21 cellular contexts compared by ENCODE assay signal in genomic region chr1:206551296-206551984, GRCh38. TPM values are rescaled to one million over a fixed set of nuclear protein-coding genes. Genes with fewer than 3 reads are reported as not detected.
A peak's percentile ranks its signal among the peaks of the same experiment; 100 is the strongest.
DNase-seq lines count a peak whose midpoint lies in the region; ATAC-seq and TF ChIP-seq lines count a peak whose summit lies in the region.
"Had no signal": no experiment of that assay in that cellular context is flagged by ENCODE, and none has a peak within 500 bp of the region (broad histone marks: within the 10 kb centered on the region; RNA-seq: fewer than 3 reads in every experiment).

No MANE protein-coding gene starts in this region.

- peaks cover 6% of the 10 kb centered on the region for H3K36me3 Mint-ChIP-seq in activated CD4-positive, alpha-beta T cell treated with anti-CD3 and anti-CD28 coated beads, Interleukin-2, amount 10 ng/mL, durations not matched to agents 24 days and 14 days (ENCODE audit: low read depth)
- peaks cover 4% of the 10 kb centered on the region for H3K36me3 Mint-ChIP-seq in CD4-positive, alpha-beta T cell (ENCODE audit: low read depth)
- H3K36me3 Mint-ChIP-seq in activated CD8-positive, alpha-beta T cell treated with anti-CD3 and anti-CD28 coated beads, Interleukin-2, amount 10 ng/mL, durations not matched to agents 7 days and 5 days (ENCODE audit: low read depth) = peaks cover 2% of the 10 kb centered on the region
- H3K36me3 Mint-ChIP-seq in naive thymus-derived CD4-positive, alpha-beta T cell = peaks cover 0 to 5% (median 0%) of the 10 kb centered on the region in 5 donors
- H3K36me3 Mint-ChIP-seq: mesothelial cell of epicardium had no signal

- no peaks in the 10 kb centered on the region for H3K9me3 ChIP-seq in CD4-positive, alpha-beta T cell (ENCODE audit: control insufficient read depth, low read length)
- no peaks in the 10 kb centered on the region for H3K9me3 ChIP-seq in naive thymus-derived CD4-positive, alpha-beta T cell (ENCODE audit: control insufficient read depth in 2 of 3, low read length in 3 of 3)
- H3K9me3 ChIP-seq: A549, breast epithelium, prostate gland, vagina had no signal

- DNase-seq in activated CD4-positive, alpha-beta T cell treated with anti-CD3 and anti-CD28 coated beads, Interleukin-2, amount 10 ng/mL, durations not matched to agents 24 days and 14 days = no peak
- DNase-seq in activated CD4-positive, alpha-beta T cell treated with anti-CD3 and anti-CD28 coated beads for 48 hours = no peak
- no peak for DNase-seq in CD4-positive, alpha-beta T cell
- DNase-seq in activated CD8-positive, alpha-beta T cell treated with anti-CD3 and anti-CD28 coated beads, Interleukin-2, amount 10 ng/mL, durations not matched to agents 7 days and 5 days = no peak
- DNase-seq in naive thymus-derived CD4-positive, alpha-beta T cell = no peak
- no peak for DNase-seq in GOT3 (lab: John Stamatoyannopoulos, UW)
- DNase-seq in NCI-H2081 (lab: John Stamatoyannopoulos, UW) = no peak
- DNase-seq: dermis blood vessel endothelial cell, foreskin keratinocyte, H9, SIG-M5, substantia nigra had no signal

- intact Hi-C loops in activated CD4-positive, alpha-beta T cell treated with anti-CD3 and anti-CD28 coated beads, Interleukin-2, amount 10 ng/mL, durations not matched to agents 24 days and 14 days (cut with micrococcal nuclease) = no loop called here
- intact Hi-C loops in CD4-positive, alpha-beta T cell (cut with DNase I, micrococcal nuclease) = no loop called here
- intact Hi-C loops in naive thymus-derived CD4-positive, alpha-beta T cell (cut with micrococcal nuclease) = no loop called here

- no peak for ATAC-seq in CD4-positive, alpha-beta T cell (ENCODE audit: poor library complexity)
- ATAC-seq in activated CD8-positive, alpha-beta T cell treated with anti-CD3 and anti-CD28 coated beads, Interleukin-2, amount 10 ng/mL, durations not matched to agents 7 days and 5 days = no peak
- ATAC-seq in naive thymus-derived CD4-positive, alpha-beta T cell = no peak
- no peak for ATAC-seq in GM21515 (IDR thresholded peaks at IDR 0.05; ENCODE audit: unreplicated experiment)
- ATAC-seq: foreskin keratinocyte had no signal

- H3K4me3 Mint-ChIP-seq in activated CD4-positive, alpha-beta T cell treated with anti-CD3 and anti-CD28 coated beads, Interleukin-2, amount 10 ng/mL, durations not matched to agents 24 days and 14 days = no peak overlapping the region
- H3K4me3 Mint-ChIP-seq in CD4-positive, alpha-beta T cell = no peak overlapping the region
- peak overlapping the region; percentile 1 for H3K4me3 Mint-ChIP-seq in activated CD8-positive, alpha-beta T cell treated with anti-CD3 and anti-CD28 coated beads, Interleukin-2, amount 10 ng/mL, durations not matched to agents 7 days and 5 days
- H3K4me3 Mint-ChIP-seq in naive thymus-derived CD4-positive, alpha-beta T cell = peak overlapping the region in 3 of 10 donors; percentile 71 to 81 (median 78)
- H3K4me3 Mint-ChIP-seq: H9, mesothelial cell of epicardium, neural crest cell had no signal

- TF ChIP-seq CTCF in CD4-positive, alpha-beta T cell (IDR thresholded peaks at IDR 0.05) = no peak

- H3K36me3 ChIP-seq in naive thymus-derived CD4-positive, alpha-beta T cell (ENCODE audit: control insufficient read depth in 2 of 3, insufficient read depth in 3 of 3, low read length in 3 of 3) = no peaks in the 10 kb centered on the region
- H3K36me3 ChIP-seq: breast epithelium, prostate gland, vagina had no signal

- H3K9me3 Mint-ChIP-seq in activated CD4-positive, alpha-beta T cell treated with anti-CD3 and anti-CD28 coated beads, Interleukin-2, amount 10 ng/mL, durations not matched to agents 24 days and 14 days = no peaks in the 10 kb centered on the region
- H3K9me3 Mint-ChIP-seq in CD4-positive, alpha-beta T cell = no peaks in the 10 kb centered on the region
- H3K9me3 Mint-ChIP-seq in activated CD8-positive, alpha-beta T cell treated with anti-CD3 and anti-CD28 coated beads, Interleukin-2, amount 10 ng/mL, durations not matched to agents 7 days and 5 days (ENCODE audit: insufficient read depth) = no peaks in the 10 kb centered on the region
- no peaks in the 10 kb centered on the region for H3K9me3 Mint-ChIP-seq in naive thymus-derived CD4-positive, alpha-beta T cell
- H3K9me3 Mint-ChIP-seq: H9, mesothelial cell of epicardium, neural crest cell had no signal

- POLR2A ChIA-PET in CD4-positive, alpha-beta T cell (lab: Charles Lee) = interaction anchor here (0.6 to 3.1 kb wide), 14 partner anchors 9 to 370 kb away, joined by 3 to 93 read pairs (median 8); partner anchors contain the start of genes FAM72A, FCMR and SRGAP2
- POLR2A ChIA-PET in activated CD8-positive, alpha-beta T cell treated with anti-CD3 and anti-CD28 coated beads, Interleukin-2, amount 10 ng/mL, durations not matched to agents 7 days and 5 days (lab: Charles Lee) = interaction anchor here (1.0 to 11.9 kb wide), 10 partner anchors 9 to 82 kb away, joined by 3 to 276 read pairs (median 6); partner anchors contain the start of gene IKBKE
- POLR2A ChIA-PET in naive thymus-derived CD4-positive, alpha-beta T cell (lab: Charles Lee) = interaction anchor here (0.9 to 22.2 kb wide), 4 partner anchors 22 to 88 kb away, joined by 3 to 722 read pairs (median 4); partner anchors contain the start of genes EIF2D and IKBKE

- peak overlapping the region; percentile 81 for H3K27ac ChIP-seq in CD4-positive, alpha-beta T cell (ENCODE audit: low read depth, low read length)
- peak overlapping the region; percentile 69 for H3K27ac ChIP-seq in naive thymus-derived CD4-positive, alpha-beta T cell (ENCODE audit: low read depth, low read length)
- H3K27ac ChIP-seq: A549, breast epithelium, C4-2B, foreskin keratinocyte, prostate gland, vagina had no signal

- peak overlapping the region; percentile 93 for H3K27ac Mint-ChIP-seq in activated CD4-positive, alpha-beta T cell treated with anti-CD3 and anti-CD28 coated beads, Interleukin-2, amount 10 ng/mL, durations not matched to agents 24 days and 14 days
- peak overlapping the region; percentile 86 for H3K27ac Mint-ChIP-seq in CD4-positive, alpha-beta T cell
- H3K27ac Mint-ChIP-seq in activated CD8-positive, alpha-beta T cell treated with anti-CD3 and anti-CD28 coated beads, Interleukin-2, amount 10 ng/mL, durations not matched to agents 7 days and 5 days = peak overlapping the region; percentile 97
- peak overlapping the region; percentile 86 to 98 (median 92) for H3K27ac Mint-ChIP-seq in naive thymus-derived CD4-positive, alpha-beta T cell
- H3K27ac Mint-ChIP-seq: H9, mesothelial cell of epicardium had no signal

- CTCF ChIA-PET in CD4-positive, alpha-beta T cell (lab: Charles Lee) = interaction anchor here (0.9 to 15.8 kb wide), 14 partner anchors 12 to 431 kb away, joined by 3 to 236 read pairs (median 5); partner anchors contain the start of gene EIF2D
- CTCF ChIA-PET in activated CD8-positive, alpha-beta T cell treated with anti-CD3 and anti-CD28 coated beads, Interleukin-2, amount 10 ng/mL, durations not matched to agents 7 days and 5 days (lab: Charles Lee) = interaction anchor here (0.6 to 23.3 kb wide), 22 partner anchors 8 to 354 kb away, joined by 3 to 728 read pairs (median 5); partner anchors contain the start of genes EIF2D and IKBKE
- CTCF ChIA-PET in naive thymus-derived CD4-positive, alpha-beta T cell (lab: Charles Lee) = interaction anchor here (0.6 to 20.4 kb wide), 15 partner anchors 9 to 887 kb away, joined by 3 to 424 read pairs (median 4); partner anchors contain the start of genes EIF2D and IKBKE

- peaks cover 55% of the 10 kb centered on the region for H3K4me1 Mint-ChIP-seq in activated CD4-positive, alpha-beta T cell treated with anti-CD3 and anti-CD28 coated beads, Interleukin-2, amount 10 ng/mL, durations not matched to agents 24 days and 14 days
- H3K4me1 Mint-ChIP-seq in CD4-positive, alpha-beta T cell (ENCODE audit: low read depth) = peaks cover 61% of the 10 kb centered on the region
- H3K4me1 Mint-ChIP-seq in activated CD8-positive, alpha-beta T cell treated with anti-CD3 and anti-CD28 coated beads, Interleukin-2, amount 10 ng/mL, durations not matched to agents 7 days and 5 days (ENCODE audit: low read depth) = peaks cover 63% of the 10 kb centered on the region
- H3K4me1 Mint-ChIP-seq in naive thymus-derived CD4-positive, alpha-beta T cell = peaks cover 44 to 72% (median 53%) of the 10 kb centered on the region in 7 donors

- peaks cover 49 to 50% of the 10 kb centered on the region in 2 donors for H3K4me1 ChIP-seq in naive thymus-derived CD4-positive, alpha-beta T cell (ENCODE audit: control insufficient read depth in 2 of 2, insufficient read depth in 2 of 2, low read length in 2 of 2)
- H3K4me1 ChIP-seq: prostate gland had no signal

- no peak overlapping the region for H3K4me3 ChIP-seq in naive thymus-derived CD4-positive, alpha-beta T cell (ENCODE audit: low read length)
- H3K4me3 ChIP-seq: A549, breast epithelium, prostate gland, smooth muscle cell, vagina had no signal

- no peaks in the 10 kb centered on the region for H3K27me3 ChIP-seq in CD4-positive, alpha-beta T cell (ENCODE audit: control insufficient read depth, insufficient read depth, low read length)
- H3K27me3 ChIP-seq in naive thymus-derived CD4-positive, alpha-beta T cell (ENCODE audit: control insufficient read depth in 2 of 2, insufficient read depth in 2 of 2, low read length in 2 of 2) = no peaks in the 10 kb centered on the region
- H3K27me3 ChIP-seq: breast epithelium, vagina had no signal

- no peaks in the 10 kb centered on the region for H3K27me3 Mint-ChIP-seq in activated CD4-positive, alpha-beta T cell treated with anti-CD3 and anti-CD28 coated beads, Interleukin-2, amount 10 ng/mL, durations not matched to agents 24 days and 14 days
- H3K27me3 Mint-ChIP-seq in CD4-positive, alpha-beta T cell = no peaks in the 10 kb centered on the region
- H3K27me3 Mint-ChIP-seq in activated CD8-positive, alpha-beta T cell treated with anti-CD3 and anti-CD28 coated beads, Interleukin-2, amount 10 ng/mL, durations not matched to agents 7 days and 5 days (ENCODE audit: low read depth) = no peaks in the 10 kb centered on the region
- H3K27me3 Mint-ChIP-seq in naive thymus-derived CD4-positive, alpha-beta T cell = no peaks in the 10 kb centered on the region

RNA-seq across cellular contexts. Expression of gene RASSF5, which starts 44.1 kb away (rescaled TPM):
- total RNA-seq in activated CD4-positive, alpha-beta T cell treated with anti-CD3 and anti-CD28 coated beads, Interleukin-2, amount 10 ng/mL, durations not matched to agents 24 days and 14 days = 193 and 196 TPM in 2 replicates
- total RNA-seq in CD4-positive, alpha-beta T cell = 100 to 1,000 TPM; 153 to 156 TPM
- total RNA-seq in activated CD8-positive, alpha-beta T cell treated with anti-CD3 and anti-CD28 coated beads, Interleukin-2, amount 10 ng/mL, durations not matched to agents 7 days and 5 days = 100 to 1,000 TPM; 192 to 195 TPM
- total RNA-seq in naive thymus-derived CD4-positive, alpha-beta T cell = 100 to 1,000 TPM; 155 to 240 (median 218) TPM
- polyA plus RNA-seq in naive thymus-derived CD4-positive, alpha-beta T cell = 100 to 1,000 TPM; 299 to 416 TPM
